In genomic region chr11:105109855-105110750, GRCh38 we compare ENCODE assay signal across 11 cellular contexts. TPM values are rescaled to one million over a fixed set of nuclear protein-coding genes. Genes with fewer than 3 reads are reported as not detected.
A peak's percentile ranks its signal among the peaks of the same experiment; 100 is the strongest.
DNase-seq lines count a peak whose midpoint lies in the region; ATAC-seq, FAIRE-seq and TF ChIP-seq lines count a peak whose summit lies in the region.
"Had no signal": no experiment of that assay in that cellular context is flagged by ENCODE, and none has a peak within 500 bp of the region (broad histone marks: within the 10 kb centered on the region; RNA-seq: fewer than 3 reads in every experiment).

No MANE protein-coding gene starts in this region.

- H3K9me3 Mint-ChIP-seq in activated B cell treated with CpG ODN at 0.5 μM for 24 hours, result peaks cover 5% of the 10 kb centered on the region

- CTCF ChIA-PET in activated B cell treated with CpG ODN at 0.5 μM for 24 hours (lab: Charles Lee), result no interaction called here

- H3K4me3 ChIP-seq in left ventricle myocardium inferior, result peak overlapping the region; percentile 23
- H3K4me3 ChIP-seq in smooth muscle cell, result no peak overlapping the region

- DNase-seq in GM19239 (ENCODE audit: insufficient read length, low spot score), result no peak
- DNase-seq in activated B cell treated with CpG ODN at 0.5 μM for 24 hours, result no peak
- no peak for DNase-seq in left ventricle myocardium inferior
- no peak for DNase-seq in smooth muscle cell (lab: John Stamatoyannopoulos, UW; ENCODE audit: unreplicated experiment)
- no peak for DNase-seq in NCI-H1048 (lab: John Stamatoyannopoulos, UW)
- DNase-seq in GM13977 (ENCODE audit: low spot score), result no peak
- DNase-seq: activated effector memory CD4-positive, alpha-beta T cell treated with Interleukin-2 at 50 U/mL for 16 hours; SHP77 treated with DMSO at 0.1 percent for 48 hours had no signal

- peaks cover 9% of the 10 kb centered on the region for H3K27me3 Mint-ChIP-seq in activated B cell treated with CpG ODN at 0.5 μM for 24 hours

- no peaks in the 10 kb centered on the region for H3F3A ChIP-seq in smooth muscle cell (ENCODE audit: low read depth)

- POLR2A ChIA-PET in activated B cell treated with CpG ODN at 0.5 μM for 24 hours (lab: Charles Lee), result no interaction called here

- H3K9ac ChIP-seq in smooth muscle cell (ENCODE audit: low read depth), result no peak overlapping the region

- H3K36me3 ChIP-seq in left ventricle myocardium inferior, result no peaks in the 10 kb centered on the region
- H3K36me3 ChIP-seq in smooth muscle cell (ENCODE audit: low read depth), result no peaks in the 10 kb centered on the region

- peak overlapping the region; percentile 17 for H2AFZ ChIP-seq in smooth muscle cell (ENCODE audit: low read depth)

- no peaks in the 10 kb centered on the region for H3K27me3 ChIP-seq in left ventricle myocardium inferior (ENCODE audit: low read depth)
- no peaks in the 10 kb centered on the region for H3K27me3 ChIP-seq in smooth muscle cell (ENCODE audit: low read depth)

- H3K4me3 Mint-ChIP-seq in activated B cell treated with CpG ODN at 0.5 μM for 24 hours, result peak overlapping the region; percentile 30

- peak; percentile 56 for FAIRE-seq in GM19239 (lab: Jason Lieb, UNC)
- FAIRE-seq: colon had no signal

- intact Hi-C loops in activated B cell treated with CpG ODN at 0.5 μM for 24 hours (cut with micrococcal nuclease) (no loop called here), left ventricle myocardium inferior (cut with micrococcal nuclease) (no loop called here)

- in situ Hi-C loops in GM13977 (cut with MboI; ENCODE audit: low pct_unique_long_range_greater_than_20kb, low sequenced_read_pairs, unreplicated experiment), result no loop called here

- H4K20me1 ChIP-seq in smooth muscle cell (ENCODE audit: low read depth), result no peaks in the 10 kb centered on the region

- H3K4me2 ChIP-seq in smooth muscle cell, result no peak overlapping the region

- 71% methylated on average over 8 of the region's 8 CpGs for WGBS in smooth muscle cell (ENCODE audit: low lambda C conversion rate)

- H3K27ac ChIP-seq in left ventricle myocardium inferior (replicated peaks), result peak overlapping the region; percentile 44
- no peak overlapping the region for H3K27ac ChIP-seq in smooth muscle cell (ENCODE audit: low read depth)

- peaks cover 6% of the 10 kb centered on the region for H3K4me1 ChIP-seq in left ventricle myocardium inferior
- H3K4me1 ChIP-seq in smooth muscle cell (ENCODE audit: low read depth), result no peaks in the 10 kb centered on the region

- H3K79me2 ChIP-seq in smooth muscle cell (ENCODE audit: low read depth), result no peaks in the 10 kb centered on the region

- H3K9me3 ChIP-seq in left ventricle myocardium inferior (replicated peaks), result no peaks in the 10 kb centered on the region
- H3K9me3 ChIP-seq in smooth muscle cell (replicated peaks; ENCODE audit: low read depth), result no peaks in the 10 kb centered on the region

- H3K4me1 Mint-ChIP-seq in activated B cell treated with CpG ODN at 0.5 μM for 24 hours, result peaks cover 13% of the 10 kb centered on the region

- no peak overlapping the region for H3K27ac Mint-ChIP-seq in activated B cell treated with CpG ODN at 0.5 μM for 24 hours

- TF ChIP-seq CTCF in activated B cell treated with CpG ODN at 0.5 μM for 24 hours (IDR thresholded peaks at IDR 0.05), result no peak
- no peak for TF ChIP-seq CTCF in left ventricle myocardium inferior (IDR thresholded peaks at IDR 0.05; ENCODE audit: borderline replicate concordance)
- TF ChIP-seq CTCF in smooth muscle cell (IDR thresholded peaks at IDR 0.05; ENCODE audit: borderline replicate concordance, insufficient read depth, poor library complexity, severe bottlenecking), result no peak
- TF ChIP-seq CTCF in GM13977 (IDR thresholded peaks at IDR 0.05; ENCODE audit: extremely low read depth, insufficient read depth, missing control alignments), result no peak

- H3K36me3 Mint-ChIP-seq in activated B cell treated with CpG ODN at 0.5 μM for 24 hours (ENCODE audit: low read depth), result no peaks in the 10 kb centered on the region

- ATAC-seq in activated B cell treated with CpG ODN at 0.5 μM for 24 hours (ENCODE audit: low read depth) (no peak), HG02588 (IDR thresholded peaks at IDR 0.05; ENCODE audit: unreplicated experiment) (no peak)

RNA-seq across cellular contexts. Expression of gene CARD18, which starts 29.5 kb away (rescaled TPM):
- total RNA-seq in activated B cell treated with CpG ODN at 0.5 μM for 24 hours, result not detected in 2 replicates
- total RNA-seq in left ventricle myocardium inferior, result 0.63 TPM
- total RNA-seq in smooth muscle cell, result not detected in 2 replicates
- not detected in 2 replicates for polyA plus RNA-seq in smooth muscle cell
- polyA plus RNA-seq: neural cell had no signal
